Comparison of ENCODE assay signal across 28 cellular contexts in the genomic region with DNA sequence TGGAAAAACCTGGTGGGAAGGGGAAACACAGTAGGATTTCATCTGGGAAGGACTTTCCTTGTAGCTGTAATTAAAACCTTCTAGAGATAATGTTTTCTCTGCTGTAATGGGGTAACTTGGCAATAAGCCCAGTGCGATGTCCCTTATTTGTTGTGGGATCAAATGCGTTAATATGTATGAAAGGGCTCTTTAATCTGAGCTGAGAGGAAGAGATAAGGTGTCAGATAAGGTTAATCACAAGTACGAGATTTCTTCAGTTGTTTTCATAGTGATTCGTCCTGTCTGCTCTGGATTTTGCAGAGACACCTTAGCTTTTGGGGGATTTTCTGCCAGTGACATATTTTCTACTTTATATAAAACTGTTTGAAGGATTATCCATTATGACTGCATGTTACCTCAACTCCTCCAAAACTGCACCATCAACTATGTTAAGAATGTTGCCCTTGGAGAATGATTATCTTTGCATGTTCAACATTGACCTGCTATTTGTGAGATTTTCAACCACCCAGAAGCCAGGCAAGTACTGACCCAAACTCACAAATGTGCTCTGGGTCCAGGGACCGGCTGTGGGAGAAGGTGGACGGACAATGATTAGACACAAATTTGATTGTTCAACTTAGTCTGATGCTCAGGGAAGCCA. TPM values are rescaled to one million over a fixed set of nuclear protein-coding genes. Genes with fewer than 3 reads are reported as not detected.
A peak's percentile ranks its signal among the peaks of the same experiment; 100 is the strongest.
DNase-seq lines count a peak whose midpoint lies in the region; ATAC-seq, FAIRE-seq and TF ChIP-seq lines count a peak whose summit lies in the region.
"Had no signal": no experiment of that assay in that cellular context is flagged by ENCODE, and none has a peak within 500 bp of the region (broad histone marks: within the 10 kb centered on the region; RNA-seq: fewer than 3 reads in every experiment).

No MANE protein-coding gene starts in this region.

- intact Hi-C loops in HepG2 (cut with micrococcal nuclease; ENCODE audit: unreplicated experiment) (no loop called here), right lobe of liver (cut with DNase I) (no loop called here), MCF 10A (cut with micrococcal nuclease) (no loop called here)

- H3K27me3 Mint-ChIP-seq in central memory CD8-positive, alpha-beta T cell, result no peaks in the 10 kb centered on the region
- H3K27me3 Mint-ChIP-seq in MCF 10A (ENCODE audit: insufficient read depth, unreplicated experiment), result no peaks in the 10 kb centered on the region

- no peaks in the 10 kb centered on the region for H4K20me1 ChIP-seq in HepG2 (ENCODE audit: insufficient read depth, low read length)

- BruUV-seq in HepG2 (replicated peaks; lab: Mats Ljungman, UMichigan) (no TSS peak), MCF 10A (replicated peaks; lab: Mats Ljungman, UMichigan) (no TSS peak)

- no peak for FAIRE-seq in HepG2 (lab: Jason Lieb, UNC)
- peak; percentile 48 for FAIRE-seq in urothelium cell line (lab: Jason Lieb, UNC)
- FAIRE-seq: GM19239, keratinocyte had no signal

- H3K4me2 ChIP-seq in HepG2 (ENCODE audit: low read depth, low read length), result no peak overlapping the region

- H3K4me1 Mint-ChIP-seq in central memory CD8-positive, alpha-beta T cell, result peaks cover 9% of the 10 kb centered on the region
- no peaks in the 10 kb centered on the region for H3K4me1 Mint-ChIP-seq in MCF 10A (ENCODE audit: insufficient read depth, unreplicated experiment)
- H3K4me1 Mint-ChIP-seq: neural crest cell had no signal

- no peak overlapping the region for H2AFZ ChIP-seq in HepG2 (ENCODE audit: low read length)

- peaks cover 22% of the 10 kb centered on the region for H3K4me1 ChIP-seq in HepG2 (ENCODE audit: insufficient read depth, low read length)
- peaks cover 0 to 6% (median 0%) of the 10 kb centered on the region in 4 donors for H3K4me1 ChIP-seq in right lobe of liver
- H3K4me1 ChIP-seq in effector memory CD4-positive, alpha-beta T cell (ENCODE audit: control insufficient read depth, insufficient read depth, low read length, poor library complexity, severe bottlenecking), result peaks cover 4% of the 10 kb centered on the region
- H3K4me1 ChIP-seq: gastroesophageal sphincter, lower lobe of right lung had no signal

- TF ChIP-seq RAD21 in HepG2 (CRISPR knock-in tag; IDR thresholded peaks at IDR 0.05), result no peak

- no peak for TF ChIP-seq EP300 in HepG2 (IDR thresholded peaks at IDR 0.05; ENCODE audit: low read depth in 2 of 2, low read length in 2 of 2)
- TF ChIP-seq EP300 in HepG2 (CRISPR knock-in tag; IDR thresholded peaks at IDR 0.05; ENCODE audit: borderline replicate concordance), result no peak

- CTCF ChIA-PET in HepG2 (lab: Yijun Ruan, JAX; ENCODE audit: low intra/inter-chr PET ratio, low total read pairs), result no interaction called here
- CTCF ChIA-PET in MCF 10A (lab: Yijun Ruan, JAX), result interaction anchor here (0.5 to 0.8 kb wide), 2 partner anchors 8 to 79 kb away, joined by 3 to 4 read pairs; no protein-coding TSS in a partner anchor

- DNase-seq in HepG2 (ENCODE audit: low spot score) (no peak), right lobe of liver (no peak), NCI-H2196 (lab: John Stamatoyannopoulos, UW; ENCODE audit: unreplicated experiment) (peak; percentile 19), urothelium cell line (ENCODE audit: low spot score) (no peak), MCF 10A (ENCODE audit: unreplicated experiment) (no peak)
- no peak for DNase-seq in central memory CD8-positive, alpha-beta T cell (ENCODE audit: low spot score in 2 of 2)
- DNase-seq in effector memory CD4-positive, alpha-beta T cell, result no peak
- DNase-seq: activated CD4-positive, alpha-beta T cell treated with anti-CD3 and anti-CD28 coated beads, Interleukin-2, amount 10 ng/mL, durations not matched to agents 24 days and 14 days; activated naive CD4-positive, alpha-beta T cell treated with anti-CD3 and anti-CD28 coated beads, Interleukin-2, amount 50 U/mL, for 16 hours; KBM-7; lower lobe of right lung; MM.1S; NCI-H1694 treated with DMSO at 0.1 percent for 48 hours; NCI-H446 treated with DMSO at 0.1 percent for 48 hours; stimulated activated CD4-positive, alpha-beta T cell treated with anti-CD3 and anti-CD28 coated beads, Interleukin-4, amount 100 ng/mL, for 4 hours; stimulated activated naive CD8-positive, alpha-beta T cell treated with anti-CD3 and anti-CD28 coated beads, Interleukin-15, Interleukin-2, amounts not matched to agents 100 U/mL and 50 U/mL, for 24 hours had no signal

- no peak overlapping the region for H3K4me3 ChIP-seq in HepG2 (replicated peaks in 1 of 3; ENCODE audit: insufficient read depth in 1 of 3, low read depth in 2 of 3, low read length in 3 of 3)
- H3K4me3 ChIP-seq in right lobe of liver, result no peak overlapping the region
- no peak overlapping the region for H3K4me3 ChIP-seq in effector memory CD4-positive, alpha-beta T cell (ENCODE audit: insufficient read depth, low read depth, low read length, poor library complexity, severe bottlenecking)
- H3K4me3 ChIP-seq: coronary artery, gastroesophageal sphincter, lower lobe of right lung had no signal

- TF ChIP-seq POLR2A in HepG2 (IDR thresholded peaks at IDR 0.05; ENCODE audit: insufficient read depth in 1 of 2, low read depth in 2 of 2, low read length in 2 of 2), result no peak
- TF ChIP-seq POLR2A in right lobe of liver (IDR thresholded peaks at IDR 0.05), result no peak

- POLR2A ChIA-PET in HepG2 (lab: Yijun Ruan, JAX) (no interaction called here), MCF 10A (lab: Yijun Ruan, JAX) (interaction anchor here (1.1 kb wide), 1 partner anchor 67 kb away, joined by 3 read pairs; no protein-coding TSS in a partner anchor)

- H3K9me3 Mint-ChIP-seq in central memory CD8-positive, alpha-beta T cell, result no peaks in the 10 kb centered on the region
- H3K9me3 Mint-ChIP-seq in MCF 10A (ENCODE audit: unreplicated experiment), result no peaks in the 10 kb centered on the region

- H3K79me2 ChIP-seq in HepG2 (ENCODE audit: insufficient read depth, low read length), result no peaks in the 10 kb centered on the region

- H3K27ac Mint-ChIP-seq in central memory CD8-positive, alpha-beta T cell (ENCODE audit: low read depth), result peak overlapping the region; percentile 39
- no peak overlapping the region for H3K27ac Mint-ChIP-seq in MCF 10A (ENCODE audit: low read depth, unreplicated experiment)
- H3K27ac Mint-ChIP-seq: activated CD4-positive, alpha-beta T cell treated with anti-CD3 and anti-CD28 coated beads, Interleukin-2, amount 10 ng/mL, durations not matched to agents 24 days and 14 days; T-helper 1 cell treated with Interleukin-12 subunit alpha and Interleukin-12 subunit beta and Interleukin-4 antibody, amounts not matched to agents 30 μg/mL and 1 μg/mL, for 36 hours had no signal

- peaks cover 1 to 11% of the 10 kb centered on the region in 2 experiments; a peak in 1 of 5 replicates for H3K27me3 ChIP-seq in HepG2 (ENCODE audit: control insufficient read depth in 1 of 2, insufficient read depth in 2 of 2, low read length in 2 of 2)
- H3K27me3 ChIP-seq in right lobe of liver, result no peaks in the 10 kb centered on the region
- H3K27me3 ChIP-seq in effector memory CD4-positive, alpha-beta T cell (replicated peaks; ENCODE audit: control insufficient read depth, insufficient read depth, low read length, poor library complexity, severe bottlenecking), result no peaks in the 10 kb centered on the region
- H3K27me3 ChIP-seq: gastroesophageal sphincter had no signal

- H3K9ac ChIP-seq in HepG2 (ENCODE audit: insufficient read depth, low read depth, low read length), result no peak overlapping the region

- no peak overlapping the region for H3K4me3 Mint-ChIP-seq in central memory CD8-positive, alpha-beta T cell
- no peak overlapping the region for H3K4me3 Mint-ChIP-seq in MCF 10A (ENCODE audit: unreplicated experiment)
- H3K4me3 Mint-ChIP-seq: activated CD4-positive, alpha-beta T cell treated with anti-CD3 and anti-CD28 coated beads, Interleukin-2, amount 10 ng/mL, durations not matched to agents 24 days and 14 days; neural crest cell; T-helper 1 cell treated with Interleukin-12 subunit alpha and Interleukin-12 subunit beta and Interleukin-4 antibody, amounts not matched to agents 30 μg/mL and 1 μg/mL, for 36 hours had no signal

- H3K36me3 ChIP-seq in HepG2 (replicated peaks in 1 of 2; ENCODE audit: control insufficient read depth in 1 of 2, insufficient read depth in 2 of 2, low read length in 2 of 2) (no peaks in the 10 kb centered on the region), right lobe of liver (no peaks in the 10 kb centered on the region)
- no peaks in the 10 kb centered on the region for H3K36me3 ChIP-seq in effector memory CD4-positive, alpha-beta T cell (ENCODE audit: control insufficient read depth, insufficient read depth, low read length)
- H3K36me3 ChIP-seq: gastroesophageal sphincter, lower lobe of right lung had no signal

- 2% methylated on average over 6 of the region's 6 CpGs for WGBS in HepG2 (ENCODE audit: low lambda C conversion rate)
- 63% methylated on average over 4 of the region's 6 CpGs for WGBS in right lobe of liver (ENCODE audit: insufficient coverage, low coverage, low lambda C conversion rate, missing lambda C conversion rate)

- no peaks in the 10 kb centered on the region for H3K36me3 Mint-ChIP-seq in central memory CD8-positive, alpha-beta T cell (ENCODE audit: insufficient read depth)
- H3K36me3 Mint-ChIP-seq in MCF 10A (ENCODE audit: insufficient read depth, unreplicated experiment), result no peaks in the 10 kb centered on the region

- no peak overlapping the region for H3K27ac ChIP-seq in HepG2 (ENCODE audit: extremely low read length, insufficient read depth, low read length)
- no peak overlapping the region for H3K27ac ChIP-seq in right lobe of liver
- no peak overlapping the region for H3K27ac ChIP-seq in effector memory CD4-positive, alpha-beta T cell (ENCODE audit: insufficient read depth, low read length, poor library complexity, severe bottlenecking)
- H3K27ac ChIP-seq: C4-2B, coronary artery, gastroesophageal sphincter, lower lobe of right lung, VCaP had no signal

- TF ChIP-seq CTCF in HepG2 (CRISPR knock-in tag; IDR thresholded peaks at IDR 0.05) (no peak), right lobe of liver (IDR thresholded peaks at IDR 0.05) (no peak), MCF 10A (IDR thresholded peaks at IDR 0.05; ENCODE audit: unreplicated experiment) (no peak)

- H3K9me3 ChIP-seq in HepG2 (ENCODE audit: low read length) (no peaks in the 10 kb centered on the region), right lobe of liver (no peaks in the 10 kb centered on the region)
- H3K9me3 ChIP-seq in effector memory CD4-positive, alpha-beta T cell (ENCODE audit: control insufficient read depth, low read length), result no peaks in the 10 kb centered on the region
- H3K9me3 ChIP-seq: lower lobe of right lung had no signal

- in situ Hi-C loops in HepG2 (cut with HindIII; ENCODE audit: extremely low pct_ligation_motif_present, low pct_unique_long_range_greater_than_20kb), result no loop called here

- ATAC-seq in HepG2, result peak; percentile 49; the same call in 2 of the 3 replicates
- ATAC-seq in right lobe of liver, result no peak
- ATAC-seq in central memory CD8-positive, alpha-beta T cell (replicated peaks; ENCODE audit: extremely low read depth, poor library complexity, severe bottlenecking), result no peak
- ATAC-seq in HG02885 (IDR thresholded peaks at IDR 0.05; ENCODE audit: poor library complexity, unreplicated experiment), result no peak
- ATAC-seq: gastroesophageal sphincter; HCT116; lower lobe of right lung; sciatic nerve; stimulated activated naive CD8-positive, alpha-beta T cell treated with anti-CD3 and anti-CD28 coated beads, Interleukin-15, Interleukin-2, amounts not matched to agents 100 U/mL and 50 U/mL, for 24 hours had no signal

RNA-seq across cellular contexts. Expression of gene ELOVL5, which starts 21.2 kb away (rescaled TPM):
- total RNA-seq in HepG2 (2016; rRNA removed; fragmentation: Illumina TruSeq; extraction: Trizol) (43.9 and 72.4 TPM in 2 replicates), right lobe of liver (100 to 1,000 TPM in 1 of 6 experiments, 10 to 100 TPM in 5; 48.5 to 117 (median 55.7) TPM), MCF 10A (2022) (56.6 and 58.3 TPM in 2 replicates)
- 13.9 and 14.9 TPM in 2 replicates for total RNA-seq in HepG2 (2016; cell fraction: cytosol; rRNA removed; fragmentation: Illumina TruSeq; extraction: Trizol; ENCODE audit: low read depth)
- 38.2 and 72.3 TPM in 2 replicates for total RNA-seq in HepG2 (2016; cell fraction: insoluble cytoplasmic fraction; rRNA removed; fragmentation: Illumina TruSeq; extraction: Trizol)
- total RNA-seq in HepG2 (2016; cell fraction: membrane; rRNA removed; fragmentation: Illumina TruSeq; extraction: Trizol), result 35.5 and 41.3 TPM in 2 replicates
- total RNA-seq in HepG2 (2016; cell fraction: nucleus; rRNA removed; fragmentation: Illumina TruSeq; extraction: Trizol), result 100 and 107 TPM in 2 replicates
- 50.1 and 51.9 TPM in 2 replicates for polyA plus RNA-seq in HepG2 (2011; rRNA removed)
- 25.4 and 42.1 TPM in 2 replicates for polyA plus RNA-seq in HepG2 (2011; cell fraction: cytosol; rRNA removed)
- 43.1 and 55.3 TPM in 2 replicates for polyA plus RNA-seq in HepG2 (2011; cell fraction: nucleus; rRNA removed)
- 83.4 and 101 TPM in 2 replicates for polyA plus RNA-seq in HepG2 (2012)
- polyA plus RNA-seq in HepG2 (2016; cell fraction: cytosol; fragmentation: Illumina TruSeq; extraction: Trizol; ENCODE audit: low read depth), result 10.8 and 11.0 TPM in 2 replicates
- polyA plus RNA-seq in HepG2 (2016; cell fraction: insoluble cytoplasmic fraction; fragmentation: Illumina TruSeq; extraction: Trizol; ENCODE audit: low read depth), result 47.3 and 49.0 TPM in 2 replicates
- polyA plus RNA-seq in HepG2 (2016; cell fraction: membrane; fragmentation: Illumina TruSeq; extraction: Trizol; ENCODE audit: low read depth), result 27.9 and 31.0 TPM in 2 replicates
- polyA plus RNA-seq in HepG2 (2016; cell fraction: nucleus; fragmentation: Illumina TruSeq; extraction: Trizol; ENCODE audit: insufficient read depth, low read depth), result 151 and 157 TPM in 2 replicates
- polyA minus RNA-seq in HepG2 (2011; rRNA and poly(A)+ RNA removed; ENCODE audit: low replicate concordance), result 88.1 and 141 TPM in 2 replicates
- polyA minus RNA-seq in HepG2 (2011; cell fraction: cytosol; rRNA and poly(A)+ RNA removed), result 50.1 and 59.2 TPM in 2 replicates
- polyA minus RNA-seq in HepG2 (2011; cell fraction: nucleus; rRNA and poly(A)+ RNA removed), result 54.8 and 92.7 TPM in 2 replicates
- total RNA-seq: HT-29 had no signal
